In genomic region chr9:107333363-107333762, GRCh38 we compare ENCODE assay signal across 16 cellular contexts. TPM values are rescaled to one million over a fixed set of nuclear protein-coding genes. Genes with fewer than 3 reads are reported as not detected.
A peak's percentile ranks its signal among the peaks of the same experiment; 100 is the strongest.
DNase-seq lines count a peak whose midpoint lies in the region; ATAC-seq, FAIRE-seq and TF ChIP-seq lines count a peak whose summit lies in the region.
"Had no signal": no experiment of that assay in that cellular context is flagged by ENCODE, and none has a peak within 500 bp of the region (broad histone marks: within the 10 kb centered on the region; RNA-seq: fewer than 3 reads in every experiment).

No MANE protein-coding gene starts in this region.

- TF ChIP-seq RAD21 in A549 (conservative IDR thresholded peaks at IDR 0.05 in 1 of 2, IDR thresholded peaks at IDR 0.05 in 1 of 2) = no peak
- no peak for TF ChIP-seq RAD21 in HCT116 (IDR thresholded peaks at IDR 0.05; ENCODE audit: low read depth)
- TF ChIP-seq RAD21 in H1 (IDR thresholded peaks at IDR 0.05 in 1 of 2, conservative IDR thresholded peaks at IDR 0.05 in 1 of 2; ENCODE audit: low read depth in 2 of 2, low read length in 2 of 2) = no peak

- no peak overlapping the region for H3K56ac ChIP-seq in H1 (replicated peaks; ENCODE audit: insufficient read length, low read depth, low read length)

- no peak overlapping the region for H2BK20ac ChIP-seq in H1 (ENCODE audit: low read length)

- H2BK15ac ChIP-seq in H1 (ENCODE audit: low read length) = no peak overlapping the region

- no peak overlapping the region for H2AK5ac ChIP-seq in H1 (ENCODE audit: low read depth, low read length)

- H3K4me1 Mint-ChIP-seq in glutamatergic neuron (ENCODE audit: low read depth, unreplicated experiment) = no peaks in the 10 kb centered on the region
- H3K4me1 Mint-ChIP-seq in stimulated activated memory B cell treated with anti-CD40 and anti-IgM and Interleukin-4, amounts not matched to agents 10 μg/mL and 1 μg/mL and 100 μg/mL, for 72 hours = no peaks in the 10 kb centered on the region

- no peak overlapping the region for H3K4ac ChIP-seq in H1 (replicated peaks; ENCODE audit: insufficient read length, low read depth, low read length)

- no peak overlapping the region for H3K4me3 Mint-ChIP-seq in glutamatergic neuron (ENCODE audit: unreplicated experiment)
- no peak overlapping the region for H3K4me3 Mint-ChIP-seq in stimulated activated memory B cell treated with anti-CD40 and anti-IgM and Interleukin-4, amounts not matched to agents 10 μg/mL and 1 μg/mL and 100 μg/mL, for 72 hours

- H3K36me3 ChIP-seq in HCT116 (ENCODE audit: control insufficient read depth in 1 of 2, insufficient read depth in 2 of 2, low read length in 2 of 2) (peaks cover 33 to 90% of the 10 kb centered on the region in 2 experiments), H1 (ENCODE audit: control insufficient read depth in 2 of 4, insufficient read depth in 4 of 4, low read length in 3 of 4) (peaks cover 3 to 60% (median 35%) of the 10 kb centered on the region in 4 experiments; a peak in 7 of 8 replicates)

- H3K9me3 ChIP-seq in A549 = no peaks in the 10 kb centered on the region
- no peaks in the 10 kb centered on the region for H3K9me3 ChIP-seq in HCT116 (ENCODE audit: control insufficient read depth in 1 of 2, insufficient read depth in 1 of 2, low read depth in 1 of 2, low read length in 2 of 2)
- H3K9me3 ChIP-seq in H1 (ENCODE audit: insufficient read depth in 2 of 2, low read depth in 1 of 2, low read length in 1 of 2) = no peaks in the 10 kb centered on the region

- 96% methylated on average over 2 of the region's 2 CpGs for WGBS in A549 (ENCODE audit: missing lambda C conversion rate)
- WGBS in H1 (ENCODE audit: extremely low coverage in 1 of 2, insufficient coverage in 1 of 2, insufficient read length in 1 of 2, insufficient replicate concordance in 2 of 2, low coverage in 1 of 2, low lambda C conversion rate in 2 of 2, missing lambda C conversion rate in 1 of 2), 2 experiments = 94% methylated on average over 2 of the region's 2 CpGs; no CpG with 5 or more reads in 1 of the 2 experiments

- H4K5ac ChIP-seq in H1 (ENCODE audit: insufficient read length, low read depth, low read length) = no peak overlapping the region

- H3K4me1 ChIP-seq in A549 (no peaks in the 10 kb centered on the region), HCT116 (ENCODE audit: control insufficient read depth in 1 of 2, insufficient read depth in 2 of 2, low read length in 2 of 2) (no peaks in the 10 kb centered on the region), H1 (replicated peaks in 1 of 4; ENCODE audit: control insufficient read depth in 3 of 4, insufficient read depth in 4 of 4, low read length in 3 of 4) (no peaks in the 10 kb centered on the region)

- H3K9me3 Mint-ChIP-seq in glutamatergic neuron (ENCODE audit: unreplicated experiment) = peaks cover 5% of the 10 kb centered on the region
- H3K9me3 Mint-ChIP-seq in stimulated activated memory B cell treated with anti-CD40 and anti-IgM and Interleukin-4, amounts not matched to agents 10 μg/mL and 1 μg/mL and 100 μg/mL, for 72 hours = no peaks in the 10 kb centered on the region

- H3K14ac ChIP-seq in H1 (ENCODE audit: insufficient read length) = no peak overlapping the region

- no peak overlapping the region for H4K91ac ChIP-seq in H1 (replicated peaks; ENCODE audit: insufficient read length, low read length)

- DNase-seq in A549 (ENCODE audit: low read depth in 1 of 2, low spot score in 1 of 2) (no peak), CD1c-positive myeloid dendritic cell (ENCODE audit: extremely low spot score) (peak; percentile 18), HCT116 (ENCODE audit: low read depth, low spot score) (no peak), H1 (ENCODE audit: low read depth in 1 of 2, low spot score in 2 of 2) (no peak), RCC 7860 (ENCODE audit: low spot score) (no peak), glutamatergic neuron (no peak), amygdala (lab: John Stamatoyannopoulos, UW) (no peak)
- DNase-seq: DMS 273 treated with DMSO at 0.1 percent for 48 hours, GF-D8, NCI-H1092, NCI-H146, NCI-H2081, NCI-H748 treated with DMSO at 0.1 percent for 48 hours had no signal

- TF ChIP-seq EP300 in A549 (IDR thresholded peaks at IDR 0.05) (no peak), H1 (IDR thresholded peaks at IDR 0.05; ENCODE audit: borderline replicate concordance in 1 of 2, low read depth in 2 of 2, low read length in 2 of 2) (no peak)

- FAIRE-seq in A549 (lab: Jason Lieb, UNC) = no peak
- no peak for FAIRE-seq in H1 (lab: Jason Lieb, UNC)
- FAIRE-seq in RCC 7860 (lab: Jason Lieb, UNC) = no peak

- no peak overlapping the region for H2BK12ac ChIP-seq in H1 (ENCODE audit: low read depth, low read length)

- H2AFZ ChIP-seq in HCT116 (ENCODE audit: low read depth, low read length, poor library complexity, severe bottlenecking) = no peak overlapping the region
- no peak overlapping the region for H2AFZ ChIP-seq in H1 (ENCODE audit: low read length)

- H3K4me2 ChIP-seq in A549 (no peak overlapping the region), HCT116 (ENCODE audit: low read length) (no peak overlapping the region), H1 (ENCODE audit: insufficient read depth in 1 of 2, low read depth in 2 of 2, low read length in 2 of 2) (no peak overlapping the region)
- H3K4me2 ChIP-seq: KMS-11 had no signal

- H4K20me1 ChIP-seq in HCT116 (ENCODE audit: insufficient read depth) (peaks cover 25% of the 10 kb centered on the region), H1 (replicated peaks in 1 of 2; ENCODE audit: control insufficient read depth in 1 of 2, insufficient read depth in 2 of 2, low read length in 2 of 2) (peaks cover 3 to 4% of the 10 kb centered on the region in 2 experiments)

- H3K9ac ChIP-seq in HCT116 (ENCODE audit: low read length) (no peak overlapping the region), H1 (replicated peaks in 1 of 4; ENCODE audit: extremely low read depth in 1 of 4, low read depth in 3 of 4, low read length in 3 of 4) (no peak overlapping the region)
- H3K9ac ChIP-seq: KMS-11 had no signal

- H3K23ac ChIP-seq in H1 (ENCODE audit: insufficient read length) = no peak overlapping the region

- H3K4me3 ChIP-seq in A549 (no peak overlapping the region), HCT116 (replicated peaks in 1 of 2; ENCODE audit: low read depth in 1 of 2, low read length in 2 of 2) (no peak overlapping the region), H1 (ENCODE audit: extremely low read depth in 1 of 4, insufficient read depth in 2 of 4, low read depth in 3 of 4, low read length in 4 of 4) (no peak overlapping the region)

- peaks cover 90% of the 10 kb centered on the region for H3K79me2 ChIP-seq in HCT116 (ENCODE audit: insufficient read depth, low read length)
- H3K79me2 ChIP-seq in H1 (ENCODE audit: control insufficient read depth in 1 of 2, insufficient read depth in 2 of 2, low read length in 2 of 2) = 0 out of 4 replicates have a peak, but pooled peaks cover 0 to 3% of the 10 kb centered on the region in 2 experiments

- H3K79me1 ChIP-seq in H1 (ENCODE audit: low read depth, low read length) = no peaks in the 10 kb centered on the region; the same call in 1 of the 2 replicates

- TF ChIP-seq CTCF in A549 (IDR thresholded peaks at IDR 0.05) = no peak
- TF ChIP-seq CTCF in HCT116 (IDR thresholded peaks at IDR 0.05 in 2 of 3, conservative IDR thresholded peaks at IDR 0.05 in 1 of 3; ENCODE audit: borderline replicate concordance in 1 of 3, insufficient read depth in 1 of 3, low read depth in 2 of 3, low read length in 2 of 3) = no peak
- no peak for TF ChIP-seq CTCF in H1 (IDR thresholded peaks at IDR 0.05; ENCODE audit: control extremely low read depth in 1 of 3, insufficient read depth in 1 of 3, low read depth in 1 of 3, low read length in 3 of 3)
- no peak for TF ChIP-seq CTCF in glutamatergic neuron (IDR thresholded peaks at IDR 0.05; ENCODE audit: partially characterized antibody, unreplicated experiment)

- H3K18ac ChIP-seq in H1 (ENCODE audit: extremely low read depth, low read length) = no peak overlapping the region

- H2BK120ac ChIP-seq in H1 (replicated peaks; ENCODE audit: low read depth, low read length) = no peak overlapping the region

- H4K8ac ChIP-seq in H1 (ENCODE audit: extremely low read depth, insufficient read depth, low read length) = no peak overlapping the region

- H3K27ac Mint-ChIP-seq in glutamatergic neuron (ENCODE audit: unreplicated experiment) = no peak overlapping the region
- no peak overlapping the region for H3K27ac Mint-ChIP-seq in stimulated activated memory B cell treated with anti-CD40 and anti-IgM and Interleukin-4, amounts not matched to agents 10 μg/mL and 1 μg/mL and 100 μg/mL, for 72 hours

- RAD21 ChIA-PET in HCT116 (lab: Charles Lee; ENCODE audit: low non-redundant PET in 1 of 2, low total read pairs in 2 of 2, uncharacterized antibody in 2 of 2, unreplicated experiment in 2 of 2) = no interaction called here

- no peaks in the 10 kb centered on the region for H3K23me2 ChIP-seq in H1 (ENCODE audit: low read depth, low read length)

- no peak overlapping the region for H2BK5ac ChIP-seq in H1 (ENCODE audit: low read depth, low read length)

- no peak for TF ChIP-seq POLR2A in A549 (IDR thresholded peaks at IDR 0.05; ENCODE audit: low read length)
- TF ChIP-seq POLR2A in HCT116 (IDR thresholded peaks at IDR 0.05; ENCODE audit: borderline replicate concordance, extremely low read depth, insufficient read depth, insufficient read length) = no peak
- peak; percentile 38 to 69 for TF ChIP-seq POLR2A in H1 (IDR thresholded peaks at IDR 0.05; ENCODE audit: control extremely low read depth in 1 of 2, low read depth in 2 of 2, low read length in 2 of 2)

- intact Hi-C loops in HCT116 (cut with micrococcal nuclease) = no loop called here

- no peak for ATAC-seq in A549
- no peak for ATAC-seq in HCT116
- ATAC-seq in stimulated activated memory B cell treated with anti-CD40 and anti-IgM and Interleukin-4, amounts not matched to agents 10 μg/mL and 1 μg/mL and 100 μg/mL, for 72 hours = no peak

- H3K9me2 ChIP-seq in HCT116 (ENCODE audit: insufficient read depth) = no peaks in the 10 kb centered on the region

- H3K27me3 Mint-ChIP-seq in glutamatergic neuron (ENCODE audit: unreplicated experiment) = peaks cover 5% of the 10 kb centered on the region
- H3K27me3 Mint-ChIP-seq in stimulated activated memory B cell treated with anti-CD40 and anti-IgM and Interleukin-4, amounts not matched to agents 10 μg/mL and 1 μg/mL and 100 μg/mL, for 72 hours = no peaks in the 10 kb centered on the region

- POLR2A ChIA-PET in A549 (lab: Yijun Ruan, JAX) = no interaction called here
- POLR2A ChIA-PET in HCT116 (lab: Charles Lee) = no interaction called here
- POLR2A ChIA-PET in H1 (lab: Charles Lee; ENCODE audit: partially characterized antibody) = interaction anchor here (1.0 to 1.9 kb wide), 4 partner anchors 17 to 73 kb away, joined by 3 to 7 read pairs (median 3); no protein-coding TSS in a partner anchor

- CTCF ChIA-PET in A549 (lab: Yijun Ruan, JAX) (interaction anchor here (1.0 to 3.2 kb wide), 3 partner anchors 8 to 82 kb away, joined by 3 to 32 read pairs (median 4); no protein-coding TSS in a partner anchor), HCT116 (lab: Charles Lee) (interaction anchor here (0.7 kb wide), 1 partner anchor 8 kb away, joined by 5 read pairs; no protein-coding TSS in a partner anchor), H1 (lab: Charles Lee; ENCODE audit: partially characterized antibody) (interaction anchor here (1.2 to 2.5 kb wide), 4 partner anchors 8 to 34 kb away, joined by 3 to 22 read pairs (median 4); no protein-coding TSS in a partner anchor)

- H3K27me3 ChIP-seq in HCT116 (ENCODE audit: insufficient read depth, low read length) (no peaks in the 10 kb centered on the region), H1 (replicated peaks in 1 of 4; ENCODE audit: control insufficient read depth in 3 of 4, extremely low read depth in 1 of 4, insufficient read depth in 3 of 4, low read length in 3 of 4) (no peaks in the 10 kb centered on the region)

- H3K27ac ChIP-seq in A549 (no peak overlapping the region), HCT116 (ENCODE audit: low read depth, low read length) (no peak overlapping the region), H1 (ENCODE audit: low read depth, low read length) (no peak overlapping the region)
- H3K27ac ChIP-seq: KMS-11, RWPE1 had no signal

- BruUV-seq in HCT116 (replicated peaks; lab: Mats Ljungman, UMichigan) = no TSS peak

- H3K36me3 Mint-ChIP-seq in glutamatergic neuron (ENCODE audit: unreplicated experiment) = peaks cover 5% of the 10 kb centered on the region
- peaks cover 59% of the 10 kb centered on the region for H3K36me3 Mint-ChIP-seq in stimulated activated memory B cell treated with anti-CD40 and anti-IgM and Interleukin-4, amounts not matched to agents 10 μg/mL and 1 μg/mL and 100 μg/mL, for 72 hours

RNA-seq across cellular contexts. Expression of gene RAD23B, which starts 50.3 kb away (rescaled TPM):
- 195 and 207 TPM in 2 replicates for polyA plus RNA-seq in A549 (2011; rRNA removed)
- polyA plus RNA-seq in A549 (2012; cell fraction: cytosol; rRNA removed) = 64.1 and 82.0 TPM in 2 replicates
- 28.7 and 45.4 TPM in 2 replicates for polyA plus RNA-seq in A549 (2012; cell fraction: nucleus; rRNA removed)
- polyA plus RNA-seq in A549 (2017; fragmentation: RNase III; extraction: RNeasy Plus Mini Kit Qiagen cat#74134 plus additional on column Dnase treatment) = 136 to 141 TPM (median 140 TPM) in 3 replicates
- polyA minus RNA-seq in A549 (2011; rRNA and poly(A)+ RNA removed) = 322 and 348 TPM in 2 replicates
- 251 TPM for total RNA-seq in HCT116 (2021; ENCODE audit: unreplicated experiment)
- 113 and 123 TPM in 2 replicates for polyA plus RNA-seq in HCT116 (2012)
- total RNA-seq in H1 (2021; fragmentation: NEBNext Ultra II Directional; extraction: Animal tissue kit (Norgen Biotek cat#: 25700)) = 162 and 165 TPM in 2 replicates
- 91.9 and 97.1 TPM in 2 replicates for polyA plus RNA-seq in H1 (2011; rRNA removed)
- 131 TPM for polyA plus RNA-seq in H1 (2011; cell fraction: cytosol; rRNA removed)
- 107 TPM for polyA plus RNA-seq in H1 (2011; cell fraction: nucleus; rRNA removed)
- polyA plus RNA-seq in H1 (2012, experiment 1 of 2) = 92.8 to 135 TPM (median 97.9 TPM) in 4 replicates
- 18.8 TPM for polyA plus RNA-seq in H1 (2012, experiment 2 of 2)
- 113 TPM for polyA plus RNA-seq in H1 (2013, experiment 1 of 2)
- polyA plus RNA-seq in H1 (2013, experiment 2 of 2) = 121 TPM
- polyA minus RNA-seq in H1 (2011; rRNA and poly(A)+ RNA removed) = 183 and 188 TPM in 2 replicates
- 187 TPM for polyA minus RNA-seq in H1 (2011; cell fraction: cytosol; rRNA and poly(A)+ RNA removed)
- 75.9 TPM for polyA minus RNA-seq in H1 (2011; cell fraction: nucleus; rRNA and poly(A)+ RNA removed)
- 145 TPM for total RNA-seq in glutamatergic neuron (ENCODE audit: unreplicated experiment)

Comparison
In these comparisons a context has a peak if more than half of its experiments do, and no peak if none do; other contexts are left out.
1. POLR2A ChIP-seq: peak in H1 (2 of 2); none in A549 (single experiment) and HCT116 (single experiment).
2. Of the 18 proteins assayed by ChIP-seq in both H1 and A549: peak only in H1: POLR2A; only in A549: none; in both: none; in neither: 17.